Comparison of ENCODE assay signal across 20 cellular contexts in genomic region chr2:67502346-67503065, GRCh38.
DNase-seq lines count a peak whose midpoint lies in the region; ATAC-seq and TF ChIP-seq lines count a peak whose summit lies in the region.
"Had no signal": no experiment of that assay in that cellular context is flagged by ENCODE, and none has a peak within 500 bp of the region (broad histone marks: within the 10 kb centered on the region; RNA-seq: fewer than 3 reads in every experiment).

No MANE protein-coding gene starts in this region.

- no peaks in the 10 kb centered on the region for H3K9me3 Mint-ChIP-seq in MCF 10A (ENCODE audit: unreplicated experiment)
- H3K9me3 Mint-ChIP-seq in CD8-positive, alpha-beta T cell: no peaks in the 10 kb centered on the region
- H3K9me3 Mint-ChIP-seq: activated T-helper 1 cell treated with anti-CD3 and anti-CD28 coated beads, Interleukin-12 subunit alpha, Interleukin-12 subunit beta, Interleukin-2, Interleukin-4 antibody, amounts not matched to agents 30 ng/mL and 10 ng/mL and 1 ng/mL, durations not matched to agents 14 hours and 24 hours and 36 hours had no signal

- H3K27ac Mint-ChIP-seq in MCF 10A (ENCODE audit: low read depth, unreplicated experiment): peak overlapping the region; percentile 36
- no peak overlapping the region for H3K27ac Mint-ChIP-seq in CD8-positive, alpha-beta T cell
- H3K27ac Mint-ChIP-seq: activated CD8-positive, alpha-beta memory T cell treated with anti-CD3 and anti-CD28 coated beads, Interleukin-2, amount 10 ng/mL, durations not matched to agents 7 days and 5 days; activated naive CD4-positive, alpha-beta T cell treated with anti-CD3 and anti-CD28 coated beads, Interleukin-2, amount 50 U/mL, for 72 hours; activated T-helper 1 cell treated with anti-CD3 and anti-CD28 coated beads, Interleukin-12 subunit alpha, Interleukin-12 subunit beta, Interleukin-2, Interleukin-4 antibody, amounts not matched to agents 30 ng/mL and 10 ng/mL and 1 ng/mL, durations not matched to agents 14 hours and 24 hours and 36 hours had no signal

- no peak for DNase-seq in MCF 10A (ENCODE audit: unreplicated experiment)
- DNase-seq in breast epithelium (ENCODE audit: low spot score in 2 of 2): no peak
- DNase-seq in fibroblast of villous mesenchyme (ENCODE audit: low read depth): peak; percentile 64
- no peak for DNase-seq in uterus
- DNase-seq in CD8-positive, alpha-beta T cell: no peak
- DNase-seq in inferior parietal cortex (ENCODE audit: extremely low spot score): no peak
- DNase-seq: activated CD8-positive, alpha-beta memory T cell treated with anti-CD3 and anti-CD28 coated beads, Interleukin-2, amount 10 ng/mL, durations not matched to agents 7 days and 5 days; left lung; MM.1S; mucosa of descending colon; NCI-H748 treated with DMSO at 0.1 percent for 48 hours; SHP77; substantia nigra had no signal

- H3K27ac ChIP-seq in breast epithelium (peak overlapping the region in 1 of 2 donors; percentile 45), muscle layer of duodenum (ENCODE audit: low read length) (peak overlapping the region; percentile 21), uterus (peak overlapping the region; percentile 71 to 76)
- no peak overlapping the region for H3K27ac ChIP-seq in CD8-positive, alpha-beta T cell (ENCODE audit: low read depth, low read length)
- H3K27ac ChIP-seq: BLaER1 treated with 17β-estradiol and CSF1 and Interleukin-3, amounts not matched to agents 10 nM and 100 nM; vagina had no signal

- TF ChIP-seq POLR2A in breast epithelium (IDR thresholded peaks at IDR 0.05): no peak
- no peak for TF ChIP-seq POLR2A in uterus (IDR thresholded peaks at IDR 0.05)

- H3K4me3 Mint-ChIP-seq in MCF 10A (ENCODE audit: unreplicated experiment): no peak overlapping the region
- no peak overlapping the region for H3K4me3 Mint-ChIP-seq in CD8-positive, alpha-beta T cell
- H3K4me3 Mint-ChIP-seq: activated CD8-positive, alpha-beta memory T cell treated with anti-CD3 and anti-CD28 coated beads, Interleukin-2, amount 10 ng/mL, durations not matched to agents 7 days and 5 days; activated T-helper 1 cell treated with anti-CD3 and anti-CD28 coated beads, Interleukin-12 subunit alpha, Interleukin-12 subunit beta, Interleukin-2, Interleukin-4 antibody, amounts not matched to agents 30 ng/mL and 10 ng/mL and 1 ng/mL, durations not matched to agents 14 hours and 24 hours and 36 hours had no signal

- H3K4me3 ChIP-seq in breast epithelium (no peak overlapping the region), fibroblast of villous mesenchyme (ENCODE audit: low read depth, low read length) (no peak overlapping the region), muscle layer of duodenum (ENCODE audit: low read depth in 1 of 2, low read length in 2 of 2) (no peak overlapping the region), uterus (no peak overlapping the region)
- no peak overlapping the region for H3K4me3 ChIP-seq in CD8-positive, alpha-beta T cell (ENCODE audit: low read depth, low read length)
- H3K4me3 ChIP-seq: BLaER1 treated with 17β-estradiol and CSF1 and Interleukin-3, amounts not matched to agents 10 nM and 100 nM; coronary artery; left lung; mucosa of descending colon; vagina had no signal

- no peak for TF ChIP-seq CTCF in MCF 10A (IDR thresholded peaks at IDR 0.05; ENCODE audit: unreplicated experiment)
- TF ChIP-seq CTCF in breast epithelium (IDR thresholded peaks at IDR 0.05): no peak
- no peak for TF ChIP-seq CTCF in fibroblast of villous mesenchyme (IDR thresholded peaks at IDR 0.05; ENCODE audit: insufficient read depth, low read depth, low read length)
- TF ChIP-seq CTCF in uterus (IDR thresholded peaks at IDR 0.05): no peak
- TF ChIP-seq CTCF in CD8-positive, alpha-beta T cell (IDR thresholded peaks at IDR 0.05): no peak

- no TSS peak for BruUV-seq in MCF 10A (replicated peaks; lab: Mats Ljungman, UMichigan)

- H3K27me3 Mint-ChIP-seq in MCF 10A (ENCODE audit: insufficient read depth, unreplicated experiment): no peaks in the 10 kb centered on the region
- H3K27me3 Mint-ChIP-seq in CD8-positive, alpha-beta T cell (ENCODE audit: low read depth): peaks cover 2% of the 10 kb centered on the region
- H3K27me3 Mint-ChIP-seq: activated CD8-positive, alpha-beta memory T cell treated with anti-CD3 and anti-CD28 coated beads, Interleukin-2, amount 10 ng/mL, durations not matched to agents 7 days and 5 days had no signal

- H3K9me3 ChIP-seq in breast epithelium (no peaks in the 10 kb centered on the region), muscle layer of duodenum (ENCODE audit: control insufficient read depth in 1 of 2, low read length in 2 of 2) (no peaks in the 10 kb centered on the region), uterus (no peaks in the 10 kb centered on the region)
- no peaks in the 10 kb centered on the region for H3K9me3 ChIP-seq in CD8-positive, alpha-beta T cell (ENCODE audit: low read length)
- H3K9me3 ChIP-seq: BLaER1 treated with 17β-estradiol and CSF1 and Interleukin-3, amounts not matched to agents 10 nM and 100 nM; left lung; mucosa of descending colon; vagina had no signal

- intact Hi-C loops in MCF 10A (cut with micrococcal nuclease): no loop called here
- intact Hi-C loops in breast epithelium (cut with DNase I; ENCODE audit: low total_unique reads): no loop called here
- intact Hi-C loops in uterus (cut with DNase I; ENCODE audit: low total_unique reads): no loop called here
- intact Hi-C loops in CD8-positive, alpha-beta T cell (cut with DNase I, micrococcal nuclease): no loop called here

- POLR2A ChIA-PET in MCF 10A (lab: Yijun Ruan, JAX): interaction anchor here (0.7 to 0.9 kb wide), 2 partner anchors 20 to 1068 kb away, joined by 3 read pairs; no protein-coding TSS in a partner anchor
- POLR2A ChIA-PET in CD8-positive, alpha-beta T cell (lab: Charles Lee): no interaction called here

- H3K4me1 Mint-ChIP-seq in MCF 10A (ENCODE audit: insufficient read depth, unreplicated experiment): peaks cover 17% of the 10 kb centered on the region
- no peaks in the 10 kb centered on the region for H3K4me1 Mint-ChIP-seq in CD8-positive, alpha-beta T cell (ENCODE audit: low read depth)
- H3K4me1 Mint-ChIP-seq: activated CD8-positive, alpha-beta memory T cell treated with anti-CD3 and anti-CD28 coated beads, Interleukin-2, amount 10 ng/mL, durations not matched to agents 7 days and 5 days had no signal

- no peaks in the 10 kb centered on the region for H3K4me1 ChIP-seq in breast epithelium
- no peaks in the 10 kb centered on the region for H3K4me1 ChIP-seq in muscle layer of duodenum (ENCODE audit: control insufficient read depth in 1 of 2, insufficient read depth in 2 of 2, low read length in 2 of 2)
- H3K4me1 ChIP-seq in uterus: no peaks in the 10 kb centered on the region
- no peaks in the 10 kb centered on the region for H3K4me1 ChIP-seq in CD8-positive, alpha-beta T cell (ENCODE audit: insufficient read depth, low read length)
- H3K4me1 ChIP-seq: BLaER1 treated with 17β-estradiol and CSF1 and Interleukin-3, amounts not matched to agents 10 nM and 100 nM; left lung had no signal

- no peaks in the 10 kb centered on the region for H3K27me3 ChIP-seq in breast epithelium
- H3K27me3 ChIP-seq in muscle layer of duodenum (ENCODE audit: low read depth, low read length): no peaks in the 10 kb centered on the region
- H3K27me3 ChIP-seq in uterus: no peaks in the 10 kb centered on the region
- no peaks in the 10 kb centered on the region for H3K27me3 ChIP-seq in CD8-positive, alpha-beta T cell (ENCODE audit: insufficient read depth, low read length)
- H3K27me3 ChIP-seq: BLaER1 treated with 17β-estradiol and CSF1 and Interleukin-3, amounts not matched to agents 10 nM and 100 nM; left lung; vagina had no signal

- H3K36me3 ChIP-seq in breast epithelium (no peaks in the 10 kb centered on the region), muscle layer of duodenum (ENCODE audit: control insufficient read depth in 1 of 2, insufficient read depth in 2 of 2, low read length in 2 of 2) (no peaks in the 10 kb centered on the region), uterus (no peaks in the 10 kb centered on the region)
- H3K36me3 ChIP-seq in CD8-positive, alpha-beta T cell (ENCODE audit: insufficient read depth, low read length): no peaks in the 10 kb centered on the region
- H3K36me3 ChIP-seq: BLaER1 treated with 17β-estradiol and CSF1 and Interleukin-3, amounts not matched to agents 10 nM and 100 nM; left lung; vagina had no signal

- H3K36me3 Mint-ChIP-seq in MCF 10A (ENCODE audit: insufficient read depth, unreplicated experiment): no peaks in the 10 kb centered on the region
- no peaks in the 10 kb centered on the region for H3K36me3 Mint-ChIP-seq in CD8-positive, alpha-beta T cell
- H3K36me3 Mint-ChIP-seq: activated CD8-positive, alpha-beta memory T cell treated with anti-CD3 and anti-CD28 coated beads, Interleukin-2, amount 10 ng/mL, durations not matched to agents 7 days and 5 days had no signal

- no peak for ATAC-seq in CD8-positive, alpha-beta T cell
- ATAC-seq in HG02588 (IDR thresholded peaks at IDR 0.05; ENCODE audit: unreplicated experiment): no peak
- ATAC-seq: activated CD8-positive, alpha-beta memory T cell treated with anti-CD3 and anti-CD28 coated beads, Interleukin-2, amount 10 ng/mL, durations not matched to agents 7 days and 5 days; activated naive CD4-positive, alpha-beta T cell treated with anti-CD3 and anti-CD28 coated beads, Interleukin-2, amount 50 U/mL, for 72 hours; mucosa of descending colon had no signal

- CTCF ChIA-PET in MCF 10A (lab: Yijun Ruan, JAX): no interaction called here
- CTCF ChIA-PET in CD8-positive, alpha-beta T cell (lab: Charles Lee): no interaction called here
